Comparison of ENCODE assay signal across 10 cellular contexts in genomic region chr3:4738737-4739274, GRCh38.
A peak's percentile ranks its signal among the peaks of the same experiment; 100 is the strongest.
DNase-seq lines count a peak whose midpoint lies in the region; ATAC-seq, FAIRE-seq and TF ChIP-seq lines count a peak whose summit lies in the region.
"Had no signal": no experiment of that assay in that cellular context is flagged by ENCODE, and none has a peak within 500 bp of the region (broad histone marks: within the 10 kb centered on the region; RNA-seq: fewer than 3 reads in every experiment).

No MANE protein-coding gene starts in this region.

- no peaks in the 10 kb centered on the region for H3K27me3 ChIP-seq in H9 (ENCODE audit: insufficient read depth, low read length)
- H3K27me3 ChIP-seq: hepatocyte had no signal

- no peak overlapping the region for H3K4ac ChIP-seq in H9 (ENCODE audit: low read depth, low read length)

- peak overlapping the region; percentile 95 for H3K27ac Mint-ChIP-seq in T-helper 2 cell treated with Interferon-gamma antibody and Interleukin-4, amounts not matched to agents 5 μg/mL and 100 μg/mL, for 36 hours
- H3K27ac Mint-ChIP-seq in activated naive CD8-positive, alpha-beta T cell treated with anti-CD3 and anti-CD28 coated beads, Interleukin-2, amount 10 ng/mL, durations not matched to agents 7 days and 5 days: peak overlapping the region; percentile 97
- H3K27ac Mint-ChIP-seq in progenitor cell of endocrine pancreas: no peak overlapping the region
- peak overlapping the region in 1 of 3 experiments; percentile 73; a peak in 3 of 7 replicates for H3K27ac Mint-ChIP-seq in H9

- no peaks in the 10 kb centered on the region for H3K79me1 ChIP-seq in H9 (ENCODE audit: insufficient read depth, low read depth, low read length, poor library complexity, severe bottlenecking)

- no peak overlapping the region for H2BK15ac ChIP-seq in H9 (ENCODE audit: low read depth, low read length)

- H3K27ac ChIP-seq in H9 (ENCODE audit: insufficient read length, low read depth, low read length): no peak overlapping the region
- H3K27ac ChIP-seq: hepatocyte had no signal

- no peak overlapping the region for H2BK120ac ChIP-seq in H9 (ENCODE audit: low read depth, low read length, poor library complexity, severe bottlenecking)

- H2BK12ac ChIP-seq in H9 (ENCODE audit: insufficient read length, low read depth, low read length): no peak overlapping the region

- TF ChIP-seq CTCF in progenitor cell of endocrine pancreas (IDR thresholded peaks at IDR 0.05; ENCODE audit: unreplicated experiment) (no peak), H9 (conservative IDR thresholded peaks at IDR 0.05) (no peak)

- no peaks in the 10 kb centered on the region for H3K27me3 Mint-ChIP-seq in T-helper 2 cell treated with Interferon-gamma antibody and Interleukin-4, amounts not matched to agents 5 μg/mL and 100 μg/mL, for 36 hours (ENCODE audit: low read depth)
- H3K27me3 Mint-ChIP-seq in activated naive CD8-positive, alpha-beta T cell treated with anti-CD3 and anti-CD28 coated beads, Interleukin-2, amount 10 ng/mL, durations not matched to agents 7 days and 5 days: no peaks in the 10 kb centered on the region
- H3K27me3 Mint-ChIP-seq in progenitor cell of endocrine pancreas (peaks cover 8% of the 10 kb centered on the region), H9 (ENCODE audit: low read depth) (no peaks in the 10 kb centered on the region; the same call in 1 of the 2 replicates)

- no peak overlapping the region for H2AFZ ChIP-seq in H9 (ENCODE audit: low read length)
- H2AFZ ChIP-seq: hepatocyte had no signal

- no peak overlapping the region for H2BK5ac ChIP-seq in H9 (ENCODE audit: insufficient read length, low read length)

- no peak overlapping the region for H3T11ph ChIP-seq in H9 (ENCODE audit: low read length)

- H2BK20ac ChIP-seq in H9 (ENCODE audit: low read depth, low read length, poor library complexity, severe bottlenecking): no peak overlapping the region

- H3K4me1 Mint-ChIP-seq in T-helper 2 cell treated with Interferon-gamma antibody and Interleukin-4, amounts not matched to agents 5 μg/mL and 100 μg/mL, for 36 hours (ENCODE audit: low read depth): peaks cover 84% of the 10 kb centered on the region
- peaks cover 80% of the 10 kb centered on the region for H3K4me1 Mint-ChIP-seq in activated naive CD8-positive, alpha-beta T cell treated with anti-CD3 and anti-CD28 coated beads, Interleukin-2, amount 10 ng/mL, durations not matched to agents 7 days and 5 days
- peaks cover 5% of the 10 kb centered on the region for H3K4me1 Mint-ChIP-seq in progenitor cell of endocrine pancreas (ENCODE audit: low read depth)
- H3K4me1 Mint-ChIP-seq in H9: peaks cover 0 to 4% of the 10 kb centered on the region in 2 experiments; a peak in 3 of 4 replicates

- no peak for FAIRE-seq in frontal cortex (lab: Jason Lieb, UNC)

- H3K23ac ChIP-seq in H9 (ENCODE audit: insufficient read length, low read depth, low read length): no peak overlapping the region

- no peak overlapping the region for H4K91ac ChIP-seq in H9 (ENCODE audit: insufficient read length, low read depth, low read length)

- H4K8ac ChIP-seq in H9 (replicated peaks; ENCODE audit: insufficient read length, low read depth, low read length): no peak overlapping the region

- no peaks in the 10 kb centered on the region for H3K23me2 ChIP-seq in H9 (ENCODE audit: insufficient read length, low read depth, low read length, poor library complexity, severe bottlenecking)

- no peak overlapping the region for H3K14ac ChIP-seq in H9 (ENCODE audit: insufficient read depth, low read length)

- H3K4me3 Mint-ChIP-seq in T-helper 2 cell treated with Interferon-gamma antibody and Interleukin-4, amounts not matched to agents 5 μg/mL and 100 μg/mL, for 36 hours: peak overlapping the region; percentile 41
- H3K4me3 Mint-ChIP-seq in activated naive CD8-positive, alpha-beta T cell treated with anti-CD3 and anti-CD28 coated beads, Interleukin-2, amount 10 ng/mL, durations not matched to agents 7 days and 5 days: peak overlapping the region; percentile 28
- no peak overlapping the region for H3K4me3 Mint-ChIP-seq in progenitor cell of endocrine pancreas (ENCODE audit: low read depth)
- H3K4me3 Mint-ChIP-seq in H9: no peak overlapping the region

- peaks cover 73% of the 10 kb centered on the region for H3K36me3 Mint-ChIP-seq in T-helper 2 cell treated with Interferon-gamma antibody and Interleukin-4, amounts not matched to agents 5 μg/mL and 100 μg/mL, for 36 hours (ENCODE audit: low read depth)
- peaks cover 78% of the 10 kb centered on the region for H3K36me3 Mint-ChIP-seq in activated naive CD8-positive, alpha-beta T cell treated with anti-CD3 and anti-CD28 coated beads, Interleukin-2, amount 10 ng/mL, durations not matched to agents 7 days and 5 days
- H3K36me3 Mint-ChIP-seq in progenitor cell of endocrine pancreas (ENCODE audit: insufficient read depth): no peaks in the 10 kb centered on the region
- peaks cover 0 to 2% (median 0%) of the 10 kb centered on the region in 3 experiments; a peak in 2 of 7 replicates for H3K36me3 Mint-ChIP-seq in H9 (ENCODE audit: insufficient read depth in 1 of 3, low read depth in 3 of 3)

- H3K79me2 ChIP-seq in H9 (ENCODE audit: insufficient read depth, low read length): no peaks in the 10 kb centered on the region
- H3K79me2 ChIP-seq: hepatocyte had no signal

- no peak for DNase-seq in T-helper 2 cell treated with Interferon-gamma antibody and Interleukin-4, amounts not matched to agents 5 μg/mL and 100 μg/mL, for 36 hours (ENCODE audit: low spot score)
- no peak for DNase-seq in T-helper 2 cell
- DNase-seq in activated naive CD8-positive, alpha-beta T cell treated with anti-CD3 and anti-CD28 coated beads, Interleukin-2, amount 10 ng/mL, durations not matched to agents 7 days and 5 days: no peak
- DNase-seq in renal cortical epithelial cell (ENCODE audit: low read depth): peak; percentile 98
- DNase-seq in frontal cortex (ENCODE audit: low spot score in 2 of 2): no peak
- DNase-seq in progenitor cell of endocrine pancreas (ENCODE audit: low spot score, unreplicated experiment): no peak
- no peak for DNase-seq in H9
- DNase-seq: PC-3 had no signal

- peaks cover 13% of the 10 kb centered on the region for H3K9me3 Mint-ChIP-seq in T-helper 2 cell treated with Interferon-gamma antibody and Interleukin-4, amounts not matched to agents 5 μg/mL and 100 μg/mL, for 36 hours
- peaks cover 12% of the 10 kb centered on the region for H3K9me3 Mint-ChIP-seq in activated naive CD8-positive, alpha-beta T cell treated with anti-CD3 and anti-CD28 coated beads, Interleukin-2, amount 10 ng/mL, durations not matched to agents 7 days and 5 days
- H3K9me3 Mint-ChIP-seq in progenitor cell of endocrine pancreas (ENCODE audit: low read depth) (no peaks in the 10 kb centered on the region), H9 (no peaks in the 10 kb centered on the region)

- no peak overlapping the region for H3K18ac ChIP-seq in H9 (ENCODE audit: insufficient read length, low read depth, low read length)

- no CpG with 5 or more reads among the region's 9 CpGs for WGBS in H9 (ENCODE audit: extremely low coverage, insufficient read length, low lambda C conversion rate)

- no peaks in the 10 kb centered on the region for H3K9me3 ChIP-seq in H9 (ENCODE audit: control insufficient read depth, low read depth, low read length)

- H3K9ac ChIP-seq in H9 (ENCODE audit: extremely low read depth, insufficient read length, low read length): no peak overlapping the region

- POLR2A ChIA-PET in activated naive CD8-positive, alpha-beta T cell treated with anti-CD3 and anti-CD28 coated beads, Interleukin-2, amount 10 ng/mL, durations not matched to agents 7 days and 5 days (lab: Charles Lee): interaction anchor here (0.6 to 5.1 kb wide), 14 partner anchors 10 to 288 kb away, joined by 3 to 52 read pairs (median 6); partner anchors contain the start of gene BHLHE40

- H3K4me1 ChIP-seq in H9 (ENCODE audit: insufficient read depth, low read length): no peaks in the 10 kb centered on the region; the same call in 1 of the 2 replicates

- peak; percentile 63 for ATAC-seq in HG03460 (IDR thresholded peaks at IDR 0.05; ENCODE audit: unreplicated experiment)
- no peak for ATAC-seq in activated naive CD8-positive, alpha-beta T cell treated with anti-CD3 and anti-CD28 coated beads, Interleukin-2, amount 10 ng/mL, durations not matched to agents 7 days and 5 days (ENCODE audit: low read depth)
- ATAC-seq: PC-3 had no signal

- H2AK5ac ChIP-seq in H9 (ENCODE audit: insufficient read length, low read length): no peak overlapping the region

- no peak overlapping the region for H4K5ac ChIP-seq in H9 (ENCODE audit: insufficient read length, low read depth, low read length)

- no peak overlapping the region for H3K4me2 ChIP-seq in H9 (ENCODE audit: insufficient read depth, insufficient read length, low read length)
- H3K4me2 ChIP-seq: hepatocyte had no signal

- H3K56ac ChIP-seq in H9 (ENCODE audit: insufficient read length, low read depth, low read length): no peak overlapping the region

- H4K20me1 ChIP-seq in H9 (ENCODE audit: control insufficient read depth, insufficient read depth, insufficient read length): no peaks in the 10 kb centered on the region

Comparison
In these comparisons a context has a peak if more than half of its experiments do, and no peak if none do; other contexts are left out.
1. H3K4me3 Mint-ChIP-seq: peak in T-helper 2 cell treated with Interferon-gamma antibody and Interleukin-4, amounts not matched to agents 5 μg/mL and 100 μg/mL, for 36 hours (single experiment) and activated naive CD8-positive, alpha-beta T cell treated with anti-CD3 and anti-CD28 coated beads, Interleukin-2, amount 10 ng/mL, durations not matched to agents 7 days and 5 days (single experiment); none in progenitor cell of endocrine pancreas (single experiment) and H9 (0 of 2).